Comparison of ENCODE assay signal across 18 cellular contexts in the genomic region with DNA sequence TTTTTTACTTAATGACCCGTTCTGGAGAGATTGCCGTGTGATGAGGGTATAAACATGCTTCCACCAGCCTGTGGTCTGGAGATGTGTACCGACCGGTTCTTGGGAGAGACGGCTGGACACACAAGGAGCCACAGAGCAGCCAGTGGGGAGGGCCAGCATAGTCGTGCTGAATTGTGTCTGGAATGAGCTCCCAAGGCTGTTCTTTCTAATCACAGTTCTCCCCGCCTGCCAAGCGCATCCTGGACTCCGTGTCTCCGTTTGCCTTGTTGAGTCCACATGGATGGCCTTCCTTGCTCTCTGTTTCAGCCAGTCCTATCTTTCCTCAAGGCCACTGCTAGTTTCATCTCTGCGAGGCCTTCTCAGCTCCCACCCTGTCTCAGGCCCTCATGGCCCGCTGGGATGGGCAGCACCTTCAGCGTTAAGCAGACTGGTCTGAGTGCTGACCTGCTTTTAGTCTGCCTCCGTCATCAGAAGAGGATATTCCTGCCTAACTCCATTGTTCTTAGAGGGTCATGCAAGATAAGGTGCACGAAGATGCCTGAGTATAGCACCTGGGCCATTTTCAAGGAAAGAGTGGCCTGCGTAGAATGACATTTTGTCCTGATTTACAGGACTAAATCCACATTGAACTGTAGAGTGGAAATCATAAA. TPM values are rescaled to one million over a fixed set of nuclear protein-coding genes. Genes with fewer than 3 reads are reported as not detected.
A peak's percentile ranks its signal among the peaks of the same experiment; 100 is the strongest.
DNase-seq lines count a peak whose midpoint lies in the region; TF ChIP-seq lines count a peak whose summit lies in the region.
"Had no signal": no experiment of that assay in that cellular context is flagged by ENCODE, and none has a peak within 500 bp of the region (broad histone marks: within the 10 kb centered on the region; RNA-seq: fewer than 3 reads in every experiment).

No MANE protein-coding gene starts in this region.

- H4K5ac ChIP-seq in mesendoderm (ENCODE audit: low read length): no peak overlapping the region

- peaks cover 6% of the 10 kb centered on the region for H3K4me1 Mint-ChIP-seq in activated naive CD4-positive, alpha-beta T cell treated with anti-CD3 and anti-CD28 coated beads, Interleukin-2, amount 10 ng/mL, durations not matched to agents 7 days and 5 days

- no peak overlapping the region for H2AK5ac ChIP-seq in mesendoderm (ENCODE audit: low read length)

- intact Hi-C loops in stomach (cut with DNase I; ENCODE audit: low total_unique reads): no loop called here

- no peak overlapping the region for H2BK120ac ChIP-seq in mesendoderm (ENCODE audit: low read depth, low read length)

- no peak for TF ChIP-seq POLR2A in stomach (IDR thresholded peaks at IDR 0.05)

- no CpG with 5 or more reads among the region's 16 CpGs for WGBS in mesendoderm (ENCODE audit: extremely low coverage, insufficient coverage, low lambda C conversion rate)
- WGBS in stomach, 5 donors: 47 to 61% (median 61%) methylated on average over 16 of the region's 16 CpGs

- H3K4me2 ChIP-seq in mesendoderm (ENCODE audit: low read length): no peak overlapping the region

- TF ChIP-seq EP300 in stomach (IDR thresholded peaks at IDR 0.05): no peak

- peaks cover 11% of the 10 kb centered on the region for H3K4me1 ChIP-seq in mesendoderm (ENCODE audit: control insufficient read depth, low read depth, low read length)
- H3K4me1 ChIP-seq in stomach: peaks cover 72 to 100% (median 85%) of the 10 kb centered on the region in 4 donors

- H3K9me3 Mint-ChIP-seq in activated naive CD4-positive, alpha-beta T cell treated with anti-CD3 and anti-CD28 coated beads, Interleukin-2, amount 10 ng/mL, durations not matched to agents 7 days and 5 days: no peaks in the 10 kb centered on the region
- H3K9me3 Mint-ChIP-seq: activated T-cell treated with anti-CD3 and anti-CD28 coated beads, Interleukin-2, amount 50 U/mL, for 4 hours; natural killer cell treated with Interleukin-12 subunit alpha and Interleukin-12 subunit beta and Interleukin-15 and Interleukin-18, amount 100 ng/mL, for 72 hours had no signal

- CTCF ChIA-PET in activated naive CD4-positive, alpha-beta T cell treated with anti-CD3 and anti-CD28 coated beads, Interleukin-2, amount 10 ng/mL, durations not matched to agents 7 days and 5 days (lab: Charles Lee): no interaction called here

- H3K4ac ChIP-seq in mesendoderm (ENCODE audit: low read depth, low read length): no peak overlapping the region

- peaks cover 22% of the 10 kb centered on the region for H3K79me1 ChIP-seq in mesendoderm (ENCODE audit: low read length)

- no peak for DNase-seq in activated naive CD4-positive, alpha-beta T cell treated with anti-CD3 and anti-CD28 coated beads, Interleukin-2, amount 10 ng/mL, durations not matched to agents 7 days and 5 days
- no peak for DNase-seq in activated naive CD4-positive, alpha-beta T cell treated with anti-CD3 and anti-CD28 coated beads, Interleukin-2, amount 50 U/mL, for 16 hours
- DNase-seq in astrocyte of the hippocampus (ENCODE audit: low read depth, low spot score): peak; percentile 13
- no peak for DNase-seq in mesendoderm
- DNase-seq in stomach: peak; percentile 51
- no peak for DNase-seq in NCI-H345 treated with DMSO at 0.1 percent for 48 hours (lab: John Stamatoyannopoulos, UW; ENCODE audit: unreplicated experiment)
- DNase-seq in NCI-H146 treated with DMSO at 0.1 percent for 48 hours (lab: John Stamatoyannopoulos, UW; ENCODE audit: unreplicated experiment): no peak
- DNase-seq in NCI-H2107 (lab: John Stamatoyannopoulos, UW): no peak
- DNase-seq: activated CD4-positive, alpha-beta T cell treated with anti-CD3 and anti-CD28 coated beads for 4 hours; activated T-cell treated with anti-CD3 and anti-CD28 coated beads, Interleukin-2, amount 50 U/mL, for 4 hours; aorta; NCI-H526 had no signal

- no peaks in the 10 kb centered on the region for H3K9me3 ChIP-seq in stomach
- H3K9me3 ChIP-seq: Peyer's patch had no signal

- no peaks in the 10 kb centered on the region for H3K27me3 ChIP-seq in mesendoderm (ENCODE audit: insufficient read depth, low read length, poor library complexity)
- H3K27me3 ChIP-seq in stomach: no peaks in the 10 kb centered on the region
- H3K27me3 ChIP-seq: Peyer's patch had no signal

- H3K36me3 Mint-ChIP-seq in activated naive CD4-positive, alpha-beta T cell treated with anti-CD3 and anti-CD28 coated beads, Interleukin-2, amount 10 ng/mL, durations not matched to agents 7 days and 5 days: peaks cover 19% of the 10 kb centered on the region
- H3K36me3 Mint-ChIP-seq: natural killer cell treated with Interleukin-12 subunit alpha and Interleukin-12 subunit beta and Interleukin-15 and Interleukin-18, amount 100 ng/mL, for 72 hours had no signal

- H3K27ac Mint-ChIP-seq in activated naive CD4-positive, alpha-beta T cell treated with anti-CD3 and anti-CD28 coated beads, Interleukin-2, amount 10 ng/mL, durations not matched to agents 7 days and 5 days: peak overlapping the region; percentile 17

- H3K4me3 Mint-ChIP-seq in activated naive CD4-positive, alpha-beta T cell treated with anti-CD3 and anti-CD28 coated beads, Interleukin-2, amount 10 ng/mL, durations not matched to agents 7 days and 5 days: no peak overlapping the region
- H3K4me3 Mint-ChIP-seq: activated T-cell treated with anti-CD3 and anti-CD28 coated beads, Interleukin-2, amount 50 U/mL, for 4 hours; natural killer cell treated with Interleukin-12 subunit alpha and Interleukin-12 subunit beta and Interleukin-15 and Interleukin-18, amount 100 ng/mL, for 72 hours had no signal

- H3K27ac ChIP-seq in mesendoderm (ENCODE audit: low read depth, low read length) (no peak overlapping the region), stomach (peak overlapping the region; percentile 12 to 87 (median 85))

- peak overlapping the region; percentile 50 for H3K56ac ChIP-seq in mesendoderm (ENCODE audit: low read length)

- no peak overlapping the region for H2BK15ac ChIP-seq in mesendoderm (replicated peaks; ENCODE audit: low read depth)

- peaks cover 3% of the 10 kb centered on the region for H3K36me3 ChIP-seq in mesendoderm (ENCODE audit: control insufficient read depth, insufficient read depth, low read length)
- peaks cover 5 to 32% (median 26%) of the 10 kb centered on the region in 4 donors for H3K36me3 ChIP-seq in stomach

- peak overlapping the region; percentile 17 for H2BK5ac ChIP-seq in mesendoderm (ENCODE audit: low read length)

- no peak overlapping the region for H4K8ac ChIP-seq in mesendoderm (ENCODE audit: low read depth, low read length)

- no peak overlapping the region for H3K9ac ChIP-seq in mesendoderm (ENCODE audit: low read length)

- H3K27me3 Mint-ChIP-seq in activated naive CD4-positive, alpha-beta T cell treated with anti-CD3 and anti-CD28 coated beads, Interleukin-2, amount 10 ng/mL, durations not matched to agents 7 days and 5 days: no peaks in the 10 kb centered on the region
- H3K27me3 Mint-ChIP-seq: natural killer cell treated with Interleukin-12 subunit alpha and Interleukin-12 subunit beta and Interleukin-15 and Interleukin-18, amount 100 ng/mL, for 72 hours had no signal

- no peak for TF ChIP-seq CTCF in stomach (IDR thresholded peaks at IDR 0.05)

- H3K23ac ChIP-seq in mesendoderm (ENCODE audit: low read length): no peak overlapping the region

- H3K4me3 ChIP-seq in mesendoderm (ENCODE audit: low read length) (no peak overlapping the region), stomach (no peak overlapping the region)
- H3K4me3 ChIP-seq: Peyer's patch had no signal

- H3K79me2 ChIP-seq in mesendoderm (ENCODE audit: control insufficient read depth, insufficient read depth, low read length): peaks cover 6% of the 10 kb centered on the region

- H3K18ac ChIP-seq in mesendoderm (ENCODE audit: low read length): no peak overlapping the region

RNA-seq across cellular contexts. Expression of a gene that starts 20.6 kb away (rescaled TPM):
- 53.9 TPM for polyA plus RNA-seq in mesendoderm (2013, experiment 1 of 2)
- 53.4 TPM for polyA plus RNA-seq in mesendoderm (2013, experiment 2 of 2)
- 10 to 100 TPM in 3 of 5 donors, 1 to 10 TPM in 2; 2.3 to 27.5 (median 15.2) TPM for total RNA-seq in stomach
- 10 to 100 TPM; 43.5 to 57.7 (median 57.5) TPM for polyA plus RNA-seq in stomach

RNA-seq across cellular contexts. Expression of a gene that starts 35.9 kb away (rescaled TPM):
- polyA plus RNA-seq in mesendoderm (2013, experiment 1 of 2): 18.4 TPM
- 19.3 TPM for polyA plus RNA-seq in mesendoderm (2013, experiment 2 of 2)
- 100 to 1,000 TPM in 1 of 5 donors, 10 to 100 TPM in 4; 31.6 to 471 (median 69.8) TPM for total RNA-seq in stomach
- polyA plus RNA-seq in stomach: 10 to 100 TPM; 40.7 to 47.4 (median 47.2) TPM

RNA-seq across cellular contexts. Expression of a gene that starts 48.5 kb away (rescaled TPM):
- not detected for polyA plus RNA-seq in mesendoderm (2013, experiment 1 of 2)
- polyA plus RNA-seq in mesendoderm (2013, experiment 2 of 2): not detected
- total RNA-seq in stomach: not detected
- not detected for polyA plus RNA-seq in stomach
- total RNA-seq: activated T-cell treated with anti-CD3 and anti-CD28 coated beads, Interleukin-2, amount 50 U/mL, for 4 hours; aorta; frontal cortex; natural killer cell treated with Interleukin-12 subunit alpha and Interleukin-12 subunit beta and Interleukin-15 and Interleukin-18, amount 100 ng/mL, for 72 hours; Peyer's patch; T-helper 1 cell treated with Interleukin-12 subunit alpha and Interleukin-12 subunit beta and Interleukin-4 antibody, amounts not matched to agents 30 ng/mL and 1 ng/mL, for 36 hours; urinary bladder had no signal
- polyA plus RNA-seq: AG04450, aorta, urinary bladder had no signal

Comparison
In these comparisons a context has a peak if more than half of its experiments do, and no peak if none do; other contexts are left out.
1. DNase-seq: peak in astrocyte of the hippocampus (single experiment) and stomach (single experiment); none in activated naive CD4-positive, alpha-beta T cell treated with anti-CD3 and anti-CD28 coated beads, Interleukin-2, amount 10 ng/mL, durations not matched to agents 7 days and 5 days (single experiment), activated naive CD4-positive, alpha-beta T cell treated with anti-CD3 and anti-CD28 coated beads, Interleukin-2, amount 50 U/mL, for 16 hours (single experiment), mesendoderm (single experiment), NCI-H345 treated with DMSO at 0.1 percent for 48 hours (single experiment), NCI-H146 treated with DMSO at 0.1 percent for 48 hours (single experiment) and NCI-H2107 (single experiment).